ENCODE assay signal across 9 cellular contexts in genomic region chr3:23950303-23950702, GRCh38. TPM values are rescaled to one million over a fixed set of nuclear protein-coding genes. Genes with fewer than 3 reads are reported as not detected.
DNase-seq lines count a peak whose midpoint lies in the region; ATAC-seq and TF ChIP-seq lines count a peak whose summit lies in the region.
"Had no signal": no experiment of that assay in that cellular context is flagged by ENCODE, and none has a peak within 500 bp of the region (broad histone marks: within the 10 kb centered on the region; RNA-seq: fewer than 3 reads in every experiment).

No MANE protein-coding gene starts in this region.

- H3K4me3 ChIP-seq in prostate gland (no peak overlapping the region), SJCRH30 (no peak overlapping the region)

- no peaks in the 10 kb centered on the region for H3K27me3 ChIP-seq in prostate gland (replicated peaks; ENCODE audit: insufficient read depth)
- H3K27me3 ChIP-seq in SJCRH30 = no peaks in the 10 kb centered on the region

- no peaks in the 10 kb centered on the region for H3K9me3 ChIP-seq in prostate gland
- no peaks in the 10 kb centered on the region for H3K9me3 ChIP-seq in SJCRH30 (replicated peaks)

- H3K27ac ChIP-seq in prostate gland = peak overlapping the region; percentile 11 to 16
- no peak overlapping the region for H3K27ac ChIP-seq in SJCRH30

- H3K27ac Mint-ChIP-seq in activated CD8-positive, alpha-beta T cell treated with anti-CD3 and anti-CD28 coated beads for 36 hours = peak overlapping the region; percentile 86

- no peaks in the 10 kb centered on the region for H3K27me3 Mint-ChIP-seq in activated CD8-positive, alpha-beta T cell treated with anti-CD3 and anti-CD28 coated beads for 36 hours

- ATAC-seq in GM18909 (IDR thresholded peaks at IDR 0.05; ENCODE audit: poor library complexity, unreplicated experiment) (peak; percentile 40), HG02943 (IDR thresholded peaks at IDR 0.05; ENCODE audit: low read depth, unreplicated experiment) (peak; percentile 39), GM18502 (IDR thresholded peaks at IDR 0.05; ENCODE audit: poor library complexity, unreplicated experiment) (no peak)
- no peak for ATAC-seq in activated CD8-positive, alpha-beta T cell treated with anti-CD3 and anti-CD28 coated beads for 36 hours

- no peak for TF ChIP-seq CTCF in activated CD8-positive, alpha-beta T cell treated with anti-CD3 and anti-CD28 coated beads for 36 hours (IDR thresholded peaks at IDR 0.05)
- no peak for TF ChIP-seq CTCF in prostate gland (IDR thresholded peaks at IDR 0.05)

- POLR2A ChIA-PET in activated CD8-positive, alpha-beta T cell treated with anti-CD3 and anti-CD28 coated beads for 36 hours (lab: Charles Lee) = interaction anchor here (1.2 to 6.1 kb wide), 2 partner anchors 27 to 33 kb away, joined by 3 to 53 read pairs; partner anchors contain the start of genes NKIRAS1 and RPL15

- no peaks in the 10 kb centered on the region for H3K9me3 Mint-ChIP-seq in activated CD8-positive, alpha-beta T cell treated with anti-CD3 and anti-CD28 coated beads for 36 hours

- peak overlapping the region; percentile 69 for H3K4me3 Mint-ChIP-seq in activated CD8-positive, alpha-beta T cell treated with anti-CD3 and anti-CD28 coated beads for 36 hours

- TF ChIP-seq POLR2A in prostate gland (IDR thresholded peaks at IDR 0.05) = no peak

- CTCF ChIA-PET in activated CD8-positive, alpha-beta T cell treated with anti-CD3 and anti-CD28 coated beads for 36 hours (lab: Charles Lee) = interaction anchor here (1.0 kb wide), 1 partner anchor 8 kb away, joined by 3 read pairs; no protein-coding TSS in a partner anchor

- peaks cover 5% of the 10 kb centered on the region for H3K36me3 Mint-ChIP-seq in activated CD8-positive, alpha-beta T cell treated with anti-CD3 and anti-CD28 coated beads for 36 hours (ENCODE audit: low read depth)

- DNase-seq in activated CD8-positive, alpha-beta T cell treated with anti-CD3 and anti-CD28 coated beads for 36 hours = no peak
- no peak for DNase-seq in prostate gland (ENCODE audit: low spot score)
- no peak for DNase-seq in SJCRH30
- DNase-seq in NCI-H128 (lab: John Stamatoyannopoulos, UW; ENCODE audit: unreplicated experiment) = no peak
- no peak for DNase-seq in nucleus accumbens (lab: John Stamatoyannopoulos, UW)
- DNase-seq: NCI-H774 had no signal

- peaks cover 66% of the 10 kb centered on the region for H3K4me1 Mint-ChIP-seq in activated CD8-positive, alpha-beta T cell treated with anti-CD3 and anti-CD28 coated beads for 36 hours (ENCODE audit: low read depth)

- intact Hi-C loops in activated CD8-positive, alpha-beta T cell treated with anti-CD3 and anti-CD28 coated beads for 36 hours (cut with micrococcal nuclease) = no loop called here
- intact Hi-C loops in prostate gland (cut with DNase I) = no loop called here

- H3K36me3 ChIP-seq in prostate gland = no peaks in the 10 kb centered on the region
- H3K36me3 ChIP-seq in SJCRH30 = peaks cover 12% of the 10 kb centered on the region

- peaks cover 8% of the 10 kb centered on the region for H3K4me1 ChIP-seq in prostate gland (replicated peaks)
- H3K4me1 ChIP-seq in SJCRH30 = peaks cover 21% of the 10 kb centered on the region

RNA-seq across cellular contexts. Expression of gene NR1D2, which starts 5.2 kb away (rescaled TPM):
- total RNA-seq in activated CD8-positive, alpha-beta T cell treated with anti-CD3 and anti-CD28 coated beads for 36 hours = 1 to 10 TPM; 3.6 to 4.0 TPM
- total RNA-seq in prostate gland = 10 to 100 TPM; 39.8 to 48.9 TPM
- total RNA-seq in SJCRH30 (2014; rRNA removed; shearing (Covaris generic)) = 43.2 and 44.8 TPM in 2 replicates

RNA-seq across cellular contexts. Expression of gene RPL15, which starts 33.4 kb away (rescaled TPM):
- 1,000 to 10,000 TPM; 2,671 to 2,747 TPM for total RNA-seq in activated CD8-positive, alpha-beta T cell treated with anti-CD3 and anti-CD28 coated beads for 36 hours
- 1,000 to 10,000 TPM; 2,124 to 2,276 TPM for total RNA-seq in prostate gland
- total RNA-seq in SJCRH30 (2014; rRNA removed; shearing (Covaris generic)) = 5,670 and 6,460 TPM in 2 replicates

RNA-seq across cellular contexts. Expression of gene NKIRAS1, which starts 33.5 kb away (rescaled TPM):
- total RNA-seq in activated CD8-positive, alpha-beta T cell treated with anti-CD3 and anti-CD28 coated beads for 36 hours = 1 to 10 TPM; 3.6 to 3.9 TPM
- total RNA-seq in prostate gland = 10 to 100 TPM in 1 of 2 donors, 1 to 10 TPM in 1; 9.4 to 19.9 TPM
- total RNA-seq in SJCRH30 (2014; rRNA removed; shearing (Covaris generic)) = 27.8 and 29.7 TPM in 2 replicates

Comparison
In these comparisons a context has a peak if more than half of its experiments do, and no peak if none do; other contexts are left out.
1. ATAC-seq: peak in GM18909 (single experiment) and HG02943 (single experiment); none in activated CD8-positive, alpha-beta T cell treated with anti-CD3 and anti-CD28 coated beads for 36 hours (single experiment) and GM18502 (single experiment).